9 cellular contexts compared by ENCODE assay signal in genomic region chr6:43669922-43670622, GRCh38. TPM values are rescaled to one million over a fixed set of nuclear protein-coding genes. Genes with fewer than 3 reads are reported as not detected.
A peak's percentile ranks its signal among the peaks of the same experiment; 100 is the strongest.
DNase-seq lines count a peak whose midpoint lies in the region; ATAC-seq and TF ChIP-seq lines count a peak whose summit lies in the region.
"Had no signal": no experiment of that assay in that cellular context is flagged by ENCODE, and none has a peak within 500 bp of the region (broad histone marks: within the 10 kb centered on the region; RNA-seq: fewer than 3 reads in every experiment).

No MANE protein-coding gene starts in this region.

- no peak overlapping the region for H3K4me3 Mint-ChIP-seq in activated naive CD4-positive, alpha-beta T cell treated with anti-CD3 and anti-CD28 coated beads for 36 hours
- peak overlapping the region; percentile 21 for H3K4me3 Mint-ChIP-seq in activated T-helper 1 cell treated with anti-CD3 and anti-CD28 coated beads, Interleukin-12 subunit alpha, Interleukin-12 subunit beta, Interleukin-2, Interleukin-4 antibody, amounts not matched to agents 30 ng/mL and 10 ng/mL and 1 ng/mL, durations not matched to agents 14 hours and 24 hours and 36 hours
- no peak overlapping the region for H3K4me3 Mint-ChIP-seq in type B pancreatic cell
- H3K4me3 Mint-ChIP-seq: immature natural killer cell had no signal

- CTCF ChIA-PET in activated naive CD4-positive, alpha-beta T cell treated with anti-CD3 and anti-CD28 coated beads for 36 hours (lab: Charles Lee): interaction anchor here (0.8 to 3.2 kb wide), 9 partner anchors 8 to 104 kb away, joined by 3 to 14 read pairs (median 4); partner anchors contain the start of gene MRPS18A

- no peak for ATAC-seq in activated CD4-positive, CD25-positive, alpha-beta regulatory T cell treated with anti-CD3 and anti-CD28 coated beads, Interleukin-2, amount 50 U/mL, for 24 hours

- H3K27ac Mint-ChIP-seq in activated naive CD4-positive, alpha-beta T cell treated with anti-CD3 and anti-CD28 coated beads for 36 hours: peak overlapping the region; percentile 71
- H3K27ac Mint-ChIP-seq in activated T-helper 1 cell treated with anti-CD3 and anti-CD28 coated beads, Interleukin-12 subunit alpha, Interleukin-12 subunit beta, Interleukin-2, Interleukin-4 antibody, amounts not matched to agents 30 ng/mL and 10 ng/mL and 1 ng/mL, durations not matched to agents 14 hours and 24 hours and 36 hours: peak overlapping the region; percentile 79
- H3K27ac Mint-ChIP-seq in type B pancreatic cell: peak overlapping the region; percentile 92

- no peak for TF ChIP-seq CTCF in type B pancreatic cell (conservative IDR thresholded peaks at IDR 0.05)

- intact Hi-C loops in activated naive CD4-positive, alpha-beta T cell treated with anti-CD3 and anti-CD28 coated beads for 36 hours (cut with micrococcal nuclease): no loop called here
- intact Hi-C loops in activated T-helper 1 cell treated with anti-CD3 and anti-CD28 coated beads, Interleukin-12 subunit alpha, Interleukin-12 subunit beta, Interleukin-2, Interleukin-4 antibody, amounts not matched to agents 30 ng/mL and 10 ng/mL and 1 ng/mL, durations not matched to agents 14 hours and 24 hours and 36 hours (cut with micrococcal nuclease): loop anchor here (1.0 to 5.0 kb wide), 3 partner anchors 17 to 167 kb away; partner anchors contain the start of gene MRPS18A

- DNase-seq in activated naive CD4-positive, alpha-beta T cell treated with anti-CD3 and anti-CD28 coated beads for 36 hours: peak; percentile 35
- no peak for DNase-seq in activated naive CD4-positive, alpha-beta T cell (lab: John Stamatoyannopoulos, UW)
- peak; percentile 23 for DNase-seq in activated T-helper 1 cell treated with anti-CD3 and anti-CD28 coated beads, Interleukin-12 subunit alpha, Interleukin-12 subunit beta, Interleukin-2, Interleukin-4 antibody, amounts not matched to agents 30 ng/mL and 10 ng/mL and 1 ng/mL, durations not matched to agents 14 hours and 24 hours and 36 hours (ENCODE audit: low spot score)
- peak; percentile 5 for DNase-seq in kidney glomerular epithelial cell (lab: John Stamatoyannopoulos, UW)
- no peak for DNase-seq in type B pancreatic cell (ENCODE audit: extremely low spot score, unreplicated experiment)
- DNase-seq in middle frontal gyrus (ENCODE audit: extremely low spot score, low spot score): no peak
- no peak for DNase-seq in erythroblast (lab: John Stamatoyannopoulos, UW)
- DNase-seq: immature natural killer cell had no signal

- TF ChIP-seq POLR2A in erythroblast (IDR thresholded peaks at IDR 0.05; ENCODE audit: low read length): no peak

- peaks cover 20% of the 10 kb centered on the region for H3K4me1 Mint-ChIP-seq in activated naive CD4-positive, alpha-beta T cell treated with anti-CD3 and anti-CD28 coated beads for 36 hours (ENCODE audit: low read depth)
- peaks cover 39% of the 10 kb centered on the region for H3K4me1 Mint-ChIP-seq in activated T-helper 1 cell treated with anti-CD3 and anti-CD28 coated beads, Interleukin-12 subunit alpha, Interleukin-12 subunit beta, Interleukin-2, Interleukin-4 antibody, amounts not matched to agents 30 ng/mL and 10 ng/mL and 1 ng/mL, durations not matched to agents 14 hours and 24 hours and 36 hours (ENCODE audit: low read depth)
- peaks cover 35% of the 10 kb centered on the region for H3K4me1 Mint-ChIP-seq in type B pancreatic cell (ENCODE audit: unreplicated experiment)

- no peaks in the 10 kb centered on the region for H3K27me3 Mint-ChIP-seq in activated naive CD4-positive, alpha-beta T cell treated with anti-CD3 and anti-CD28 coated beads for 36 hours (ENCODE audit: low read depth)
- H3K27me3 Mint-ChIP-seq in activated T-helper 1 cell treated with anti-CD3 and anti-CD28 coated beads, Interleukin-12 subunit alpha, Interleukin-12 subunit beta, Interleukin-2, Interleukin-4 antibody, amounts not matched to agents 30 ng/mL and 10 ng/mL and 1 ng/mL, durations not matched to agents 14 hours and 24 hours and 36 hours (ENCODE audit: insufficient read depth): no peaks in the 10 kb centered on the region
- no peaks in the 10 kb centered on the region for H3K27me3 Mint-ChIP-seq in type B pancreatic cell

- no peaks in the 10 kb centered on the region for H3K9me3 Mint-ChIP-seq in activated naive CD4-positive, alpha-beta T cell treated with anti-CD3 and anti-CD28 coated beads for 36 hours
- no peaks in the 10 kb centered on the region for H3K9me3 Mint-ChIP-seq in activated T-helper 1 cell treated with anti-CD3 and anti-CD28 coated beads, Interleukin-12 subunit alpha, Interleukin-12 subunit beta, Interleukin-2, Interleukin-4 antibody, amounts not matched to agents 30 ng/mL and 10 ng/mL and 1 ng/mL, durations not matched to agents 14 hours and 24 hours and 36 hours
- H3K9me3 Mint-ChIP-seq in type B pancreatic cell: no peaks in the 10 kb centered on the region
- H3K9me3 Mint-ChIP-seq: immature natural killer cell had no signal

- peaks cover 6% of the 10 kb centered on the region for H3K36me3 Mint-ChIP-seq in activated naive CD4-positive, alpha-beta T cell treated with anti-CD3 and anti-CD28 coated beads for 36 hours (ENCODE audit: low read depth)
- H3K36me3 Mint-ChIP-seq in activated T-helper 1 cell treated with anti-CD3 and anti-CD28 coated beads, Interleukin-12 subunit alpha, Interleukin-12 subunit beta, Interleukin-2, Interleukin-4 antibody, amounts not matched to agents 30 ng/mL and 10 ng/mL and 1 ng/mL, durations not matched to agents 14 hours and 24 hours and 36 hours (ENCODE audit: low read depth): peaks cover 26% of the 10 kb centered on the region
- peaks cover 10% of the 10 kb centered on the region for H3K36me3 Mint-ChIP-seq in type B pancreatic cell

RNA-seq across cellular contexts. Expression of gene MRPS18A, which starts 17.5 kb away (rescaled TPM):
- 10 to 100 TPM; 47.8 to 50.2 TPM for total RNA-seq in activated naive CD4-positive, alpha-beta T cell treated with anti-CD3 and anti-CD28 coated beads for 36 hours
- total RNA-seq in activated T-helper 1 cell treated with anti-CD3 and anti-CD28 coated beads, Interleukin-12 subunit alpha, Interleukin-12 subunit beta, Interleukin-2, Interleukin-4 antibody, amounts not matched to agents 30 ng/mL and 10 ng/mL and 1 ng/mL, durations not matched to agents 14 hours and 24 hours and 36 hours: 55.0 and 55.9 TPM in 2 replicates
- total RNA-seq in type B pancreatic cell (ENCODE audit: low replicate concordance): 43.7 and 49.1 TPM in 2 replicates

RNA-seq across cellular contexts. Expression of gene RSPH9, which starts 25.2 kb away (rescaled TPM):
- not detected for total RNA-seq in activated naive CD4-positive, alpha-beta T cell treated with anti-CD3 and anti-CD28 coated beads for 36 hours
- total RNA-seq in activated T-helper 1 cell treated with anti-CD3 and anti-CD28 coated beads, Interleukin-12 subunit alpha, Interleukin-12 subunit beta, Interleukin-2, Interleukin-4 antibody, amounts not matched to agents 30 ng/mL and 10 ng/mL and 1 ng/mL, durations not matched to agents 14 hours and 24 hours and 36 hours: not detected in 2 replicates
- total RNA-seq in type B pancreatic cell (ENCODE audit: low replicate concordance): 0.14 and 0.53 TPM in 2 replicates

RNA-seq across cellular contexts. Expression of gene MAD2L1BP, which starts 34.4 kb away (rescaled TPM):
- total RNA-seq in activated naive CD4-positive, alpha-beta T cell treated with anti-CD3 and anti-CD28 coated beads for 36 hours: 10 to 100 TPM; 19.8 to 22.7 TPM
- 34.8 and 39.0 TPM in 2 replicates for total RNA-seq in activated T-helper 1 cell treated with anti-CD3 and anti-CD28 coated beads, Interleukin-12 subunit alpha, Interleukin-12 subunit beta, Interleukin-2, Interleukin-4 antibody, amounts not matched to agents 30 ng/mL and 10 ng/mL and 1 ng/mL, durations not matched to agents 14 hours and 24 hours and 36 hours
- total RNA-seq in type B pancreatic cell (ENCODE audit: low replicate concordance): 33.3 and 40.0 TPM in 2 replicates

RNA-seq across cellular contexts. Expression of gene GTPBP2, which starts 41.0 kb away (rescaled TPM):
- total RNA-seq in activated naive CD4-positive, alpha-beta T cell treated with anti-CD3 and anti-CD28 coated beads for 36 hours: 10 to 100 TPM; 54.5 to 57.5 TPM
- total RNA-seq in activated T-helper 1 cell treated with anti-CD3 and anti-CD28 coated beads, Interleukin-12 subunit alpha, Interleukin-12 subunit beta, Interleukin-2, Interleukin-4 antibody, amounts not matched to agents 30 ng/mL and 10 ng/mL and 1 ng/mL, durations not matched to agents 14 hours and 24 hours and 36 hours: 72.4 and 73.0 TPM in 2 replicates
- 48.6 and 77.6 TPM in 2 replicates for total RNA-seq in type B pancreatic cell (ENCODE audit: low replicate concordance)

Comparison
In these comparisons a context has a peak if more than half of its experiments do, and no peak if none do; other contexts are left out.
1. DNase-seq: peak in activated naive CD4-positive, alpha-beta T cell treated with anti-CD3 and anti-CD28 coated beads for 36 hours (single experiment), activated T-helper 1 cell treated with anti-CD3 and anti-CD28 coated beads, Interleukin-12 subunit alpha, Interleukin-12 subunit beta, Interleukin-2, Interleukin-4 antibody, amounts not matched to agents 30 ng/mL and 10 ng/mL and 1 ng/mL, durations not matched to agents 14 hours and 24 hours and 36 hours (single experiment) and kidney glomerular epithelial cell (single experiment); none in activated naive CD4-positive, alpha-beta T cell (0 of 4), type B pancreatic cell (single experiment), middle frontal gyrus (single experiment) and erythroblast (0 of 2).
2. Peak in every context shown above with its lines, with median percentiles within 50 percentile points of each other: H3K27ac Mint-ChIP-seq.